In genomic region chr2:168890006-168890782, GRCh38 we compare ENCODE assay signal across 1 cellular context.
TF ChIP-seq lines count a peak whose summit lies in the region.

TSS of gene SPC25 (minus strand) at chr2:168890430. CDS start at chr2:168889519, 911 bp downstream.

TF ChIP-seq in HepG2, 621 proteins besides CTCF, POLR2A, EP300 and RAD21 (continued from another document and continues in another):
- TF ChIP-seq ZNF609 (CRISPR knock-in tag; IDR thresholded peaks at IDR 0.05; ENCODE audit: borderline replicate concordance) (no peak), ZKSCAN1 (IDR thresholded peaks at IDR 0.05; ENCODE audit: low read length) (no peak), ZBTB2 (CRISPR knock-in tag; IDR thresholded peaks at IDR 0.05; ENCODE audit: low read depth) (no peak), KLF11 (CRISPR knock-in tag; IDR thresholded peaks at IDR 0.05) (peak; percentile 85; the same call in 1 of the 2 replicates), TFDP2 (CRISPR knock-in tag; IDR thresholded peaks at IDR 0.05) (peak; percentile 100), ZBTB46 (CRISPR knock-in tag; IDR thresholded peaks at IDR 0.05; ENCODE audit: borderline replicate concordance) (no peak), ZNF614 (CRISPR knock-in tag; IDR thresholded peaks at IDR 0.05; ENCODE audit: borderline replicate concordance) (peak; percentile 84; the same call in 1 of the 2 replicates), EHMT2 (IDR thresholded peaks at IDR 0.05; ENCODE audit: borderline replicate concordance, low read depth, low read length) (no peak), ZNF292 (CRISPR knock-in tag; IDR thresholded peaks at IDR 0.05; ENCODE audit: borderline replicate concordance, low read depth) (no peak), ZNF781 (CRISPR knock-in tag; IDR thresholded peaks at IDR 0.05; ENCODE audit: borderline replicate concordance, not compliant biosample characterization) (no peak), BATF2 (CRISPR knock-in tag; IDR thresholded peaks at IDR 0.05) (no peak), ZNF264 (CRISPR knock-in tag; IDR thresholded peaks at IDR 0.05) (0 out of 2 replicates have a peak, but pooled peaks have one; percentile 15), HDAC1 (CRISPR knock-in tag; IDR thresholded peaks at IDR 0.05) (peak; percentile 98), ZFP82 (CRISPR knock-in tag; IDR thresholded peaks at IDR 0.05; ENCODE audit: borderline replicate concordance) (no peak), ZNF136 (CRISPR knock-in tag; IDR thresholded peaks at IDR 0.05; ENCODE audit: low read depth) (peak; percentile 85), MLX (CRISPR knock-in tag; IDR thresholded peaks at IDR 0.05) (no peak), ZNF577 (CRISPR knock-in tag; IDR thresholded peaks at IDR 0.05; ENCODE audit: borderline replicate concordance, low read depth) (no peak), ZNF570 (CRISPR knock-in tag; IDR thresholded peaks at IDR 0.05; ENCODE audit: borderline replicate concordance) (no peak), SALL1 (CRISPR knock-in tag; IDR thresholded peaks at IDR 0.05) (peak; percentile 73), ZNF839 (CRISPR knock-in tag; IDR thresholded peaks at IDR 0.05; ENCODE audit: borderline replicate concordance) (peak; percentile 93; the same call in 1 of the 2 replicates), ZFP91 (CRISPR knock-in tag; IDR thresholded peaks at IDR 0.05; ENCODE audit: borderline replicate concordance) (peak; percentile 63; the same call in 1 of the 2 replicates), ZBTB20 (CRISPR knock-in tag; IDR thresholded peaks at IDR 0.05; ENCODE audit: borderline replicate concordance, low read depth) (0 out of 2 replicates have a peak, but pooled peaks have one; percentile 25), ZBTB26 (CRISPR knock-in tag; IDR thresholded peaks at IDR 0.05; ENCODE audit: borderline replicate concordance) (no peak), ZNF550 (CRISPR knock-in tag; IDR thresholded peaks at IDR 0.05; ENCODE audit: borderline replicate concordance) (0 out of 2 replicates have a peak, but pooled peaks have one; percentile 86), RBM39 (IDR thresholded peaks at IDR 0.05; ENCODE audit: low read depth, low read length, poor library complexity, severe bottlenecking) (no peak), RFXANK (CRISPR knock-in tag; IDR thresholded peaks at IDR 0.05) (no peak), SP1 (IDR thresholded peaks at IDR 0.05) (no peak), SP1 (CRISPR knock-in tag; IDR thresholded peaks at IDR 0.05) (peak; percentile 58; the same call in 1 of the 2 replicates), CREBL2 (CRISPR knock-in tag; IDR thresholded peaks at IDR 0.05; ENCODE audit: borderline replicate concordance) (no peak), TBX3 (IDR thresholded peaks at IDR 0.05; ENCODE audit: borderline replicate concordance) (no peak), ZNF768 (CRISPR knock-in tag; IDR thresholded peaks at IDR 0.05) (peak; percentile 39; the same call in 1 of the 2 replicates), KAT2B (IDR thresholded peaks at IDR 0.05; ENCODE audit: borderline replicate concordance, low read depth, low read length) (no peak), MAFG (CRISPR knock-in tag; IDR thresholded peaks at IDR 0.05) (no peak), ZNF501 (CRISPR knock-in tag; IDR thresholded peaks at IDR 0.05) (peak; percentile 92), NR1H2 (CRISPR knock-in tag; IDR thresholded peaks at IDR 0.05; ENCODE audit: borderline replicate concordance, low read depth) (no peak), KLF13 (CRISPR knock-in tag; IDR thresholded peaks at IDR 0.05) (peak; percentile 94; the same call in 1 of the 2 replicates), PHB2 (IDR thresholded peaks at IDR 0.05; ENCODE audit: partially characterized antibody) (no peak), NFRKB (IDR thresholded peaks at IDR 0.05) (no peak), FOXP1 (IDR thresholded peaks at IDR 0.05) (no peak), FOXP1 (CRISPR knock-in tag; IDR thresholded peaks at IDR 0.05) (no peak), TOPORS (CRISPR knock-in tag; IDR thresholded peaks at IDR 0.05) (0 out of 2 replicates have a peak, but pooled peaks have one; percentile 47), ZBTB37 (CRISPR knock-in tag; IDR thresholded peaks at IDR 0.05) (no peak), CBX2 (IDR thresholded peaks at IDR 0.05; ENCODE audit: low read depth, low read length) (no peak), CBX2 (CRISPR knock-in tag; IDR thresholded peaks at IDR 0.05; ENCODE audit: low read depth) (no peak), ZUFSP (CRISPR knock-in tag; IDR thresholded peaks at IDR 0.05; ENCODE audit: borderline replicate concordance) (no peak), MYNN (CRISPR knock-in tag; IDR thresholded peaks at IDR 0.05; ENCODE audit: low read depth) (no peak), HIVEP1 (CRISPR knock-in tag; IDR thresholded peaks at IDR 0.05) (no peak; the same call in 1 of the 2 replicates), EED (CRISPR knock-in tag; IDR thresholded peaks at IDR 0.05) (no peak), RELA (CRISPR knock-in tag; IDR thresholded peaks at IDR 0.05) (no peak), KLF16 (CRISPR knock-in tag; IDR thresholded peaks at IDR 0.05) (peak in 1 of 2 experiments; percentile 57; a peak in 1 of 4 replicates), HCFC1 (IDR thresholded peaks at IDR 0.05; ENCODE audit: low read depth, low read length) (peak; percentile 96), ZNF616 (CRISPR knock-in tag; IDR thresholded peaks at IDR 0.05; ENCODE audit: low read depth) (no peak)
